Comparison of ENCODE assay signal across 8 cellular contexts in genomic region chr6:46491789-46492547, GRCh38. TPM values are rescaled to one million over a fixed set of nuclear protein-coding genes. Genes with fewer than 3 reads are reported as not detected.
DNase-seq lines count a peak whose midpoint lies in the region; ATAC-seq and TF ChIP-seq lines count a peak whose summit lies in the region.

No MANE protein-coding gene starts in this region.

- POLR2A ChIA-PET in CD8-positive, alpha-beta memory T cell (lab: Charles Lee) = interaction anchor here (0.8 kb wide), 1 partner anchor 101 kb away, joined by 6 read pairs; no protein-coding TSS in a partner anchor

- peaks cover 28% of the 10 kb centered on the region for H3K27me3 ChIP-seq in CD8-positive, alpha-beta memory T cell (ENCODE audit: insufficient read depth, low read length, poor library complexity, severe bottlenecking)

- H3K9me3 ChIP-seq in CD8-positive, alpha-beta memory T cell (ENCODE audit: low read length) = no peaks in the 10 kb centered on the region

- H3K27ac ChIP-seq in CD8-positive, alpha-beta memory T cell (ENCODE audit: low read depth, low read length) = no peak overlapping the region

- H3K27me3 Mint-ChIP-seq in CD8-positive, alpha-beta memory T cell = peaks cover 37 to 77% of the 10 kb centered on the region in 2 donors
- H3K27me3 Mint-ChIP-seq in activated T-helper 17 cell treated with anti-CD3 and anti-CD28 coated beads, Interleukin-2, amount 50 U/mL, for 72 hours = peaks cover 66% of the 10 kb centered on the region
- peaks cover 64% of the 10 kb centered on the region for H3K27me3 Mint-ChIP-seq in nephron (ENCODE audit: low read depth)

- no peaks in the 10 kb centered on the region for H3K9me3 Mint-ChIP-seq in CD8-positive, alpha-beta memory T cell
- no peaks in the 10 kb centered on the region for H3K9me3 Mint-ChIP-seq in activated T-helper 17 cell treated with anti-CD3 and anti-CD28 coated beads, Interleukin-2, amount 50 U/mL, for 72 hours
- no peaks in the 10 kb centered on the region for H3K9me3 Mint-ChIP-seq in nephron

- TF ChIP-seq POLR2A in GM18505 (IDR thresholded peaks at IDR 0.05; ENCODE audit: borderline replicate concordance, extremely low read depth, insufficient read depth, insufficient read length) = no peak

- H3K4me3 ChIP-seq in CD8-positive, alpha-beta memory T cell (ENCODE audit: low read length) = peak overlapping the region; percentile 25
- H3K4me3 ChIP-seq in LNCaP clone FGC (ENCODE audit: low read depth, low read length) = peak overlapping the region; percentile 53

- H3K4me1 ChIP-seq in CD8-positive, alpha-beta memory T cell (ENCODE audit: insufficient read depth, low read length) = no peaks in the 10 kb centered on the region

- DNase-seq in CD8-positive, alpha-beta memory T cell = peak in 1 of 5 donors; percentile 2
- no peak for DNase-seq in LNCaP clone FGC (ENCODE audit: low read depth)
- DNase-seq in globus pallidus (ENCODE audit: low spot score) = peak; percentile 86
- no peak for DNase-seq in NCI-H1694 (lab: John Stamatoyannopoulos, UW)

- ATAC-seq in GM19372 (IDR thresholded peaks at IDR 0.05; ENCODE audit: low read depth, unreplicated experiment) = peak; percentile 27
- peak; percentile 28 for ATAC-seq in activated T-helper 17 cell treated with anti-CD3 and anti-CD28 coated beads, Interleukin-2, amount 50 U/mL, for 72 hours (replicated peaks)
- no peak for ATAC-seq in GM18505 (IDR thresholded peaks at IDR 0.05; ENCODE audit: unreplicated experiment)

- TF ChIP-seq CTCF in LNCaP clone FGC (IDR thresholded peaks at IDR 0.05; ENCODE audit: control insufficient read depth, extremely low read depth, insufficient read depth) (peak; percentile 44), nephron (IDR thresholded peaks at IDR 0.05; ENCODE audit: unreplicated experiment in 3 of 3) (peak; percentile 50 to 62 (median 51))

- peaks cover 7 to 14% (median 13%) of the 10 kb centered on the region in 3 donors for H3K4me1 Mint-ChIP-seq in CD8-positive, alpha-beta memory T cell
- no peaks in the 10 kb centered on the region for H3K4me1 Mint-ChIP-seq in activated T-helper 17 cell treated with anti-CD3 and anti-CD28 coated beads, Interleukin-2, amount 50 U/mL, for 72 hours
- H3K4me1 Mint-ChIP-seq in nephron = peaks cover 10% of the 10 kb centered on the region

- H3K36me3 ChIP-seq in CD8-positive, alpha-beta memory T cell (ENCODE audit: insufficient read depth, low read length) = no peaks in the 10 kb centered on the region

- H3K4me3 Mint-ChIP-seq in CD8-positive, alpha-beta memory T cell = peak overlapping the region; percentile 28 to 86 (median 52)
- peak overlapping the region; percentile 4 for H3K4me3 Mint-ChIP-seq in activated T-helper 17 cell treated with anti-CD3 and anti-CD28 coated beads, Interleukin-2, amount 50 U/mL, for 72 hours
- H3K4me3 Mint-ChIP-seq in nephron = peak overlapping the region; percentile 38 to 76 (median 62)

- no peak overlapping the region for H3K27ac Mint-ChIP-seq in CD8-positive, alpha-beta memory T cell
- H3K27ac Mint-ChIP-seq in activated T-helper 17 cell treated with anti-CD3 and anti-CD28 coated beads, Interleukin-2, amount 50 U/mL, for 72 hours = no peak overlapping the region
- no peak overlapping the region for H3K27ac Mint-ChIP-seq in nephron

- no peaks in the 10 kb centered on the region for H3K36me3 Mint-ChIP-seq in CD8-positive, alpha-beta memory T cell
- no peaks in the 10 kb centered on the region for H3K36me3 Mint-ChIP-seq in activated T-helper 17 cell treated with anti-CD3 and anti-CD28 coated beads, Interleukin-2, amount 50 U/mL, for 72 hours (ENCODE audit: low read depth)
- no peaks in the 10 kb centered on the region for H3K36me3 Mint-ChIP-seq in nephron (ENCODE audit: low read depth)

- CTCF ChIA-PET in CD8-positive, alpha-beta memory T cell (lab: Charles Lee) = interaction anchor here (1.8 kb wide), 1 partner anchor 401 kb away, joined by 5 read pairs; no protein-coding TSS in a partner anchor

RNA-seq across cellular contexts. Expression of gene RCAN2, which starts 0.7 kb away (rescaled TPM):
- total RNA-seq in CD8-positive, alpha-beta memory T cell = under 1 TPM; 0.48 to 0.49 TPM
- 0.82 TPM for polyA plus RNA-seq in CD8-positive, alpha-beta memory T cell
- total RNA-seq in activated T-helper 17 cell treated with anti-CD3 and anti-CD28 coated beads, Interleukin-2, amount 50 U/mL, for 72 hours = 10 to 100 TPM in 1 of 2 donors, under 1 TPM in 1; 0.95 to 10.6 TPM

Comparison
In these comparisons a context has a peak if more than half of its experiments do, and no peak if none do; other contexts are left out.
1. H3K4me3 Mint-ChIP-seq: peak in every context shown above with its lines; median percentile 62 in nephron; 52 in CD8-positive, alpha-beta memory T cell; 4 in activated T-helper 17 cell treated with anti-CD3 and anti-CD28 coated beads, Interleukin-2, amount 50 U/mL, for 72 hours.